In genomic region chr1:22641906-22642636, GRCh38 we compare ENCODE assay signal across 8 cellular contexts. TPM values are rescaled to one million over a fixed set of nuclear protein-coding genes. Genes with fewer than 3 reads are reported as not detected.
DNase-seq lines count a peak whose midpoint lies in the region; ATAC-seq, FAIRE-seq and TF ChIP-seq lines count a peak whose summit lies in the region.

No MANE protein-coding gene starts in this region.

- no peak overlapping the region for H3K4me2 ChIP-seq in mesenchymal stem cell (ENCODE audit: low read length, poor library complexity, severe bottlenecking)

- no peak overlapping the region for H4K8ac ChIP-seq in mesenchymal stem cell (ENCODE audit: low read length)

- H2AFZ ChIP-seq in mesenchymal stem cell (ENCODE audit: low read depth, low read length) = no peak overlapping the region

- no peak overlapping the region for H3K4ac ChIP-seq in mesenchymal stem cell (ENCODE audit: low read depth in 1 of 2, low read length in 2 of 2)

- no peak overlapping the region for H3K27ac ChIP-seq in mesenchymal stem cell (ENCODE audit: low read length, poor library complexity, severe bottlenecking)

- WGBS in mesenchymal stem cell = 14% methylated on average over 9 of the region's 18 CpGs

- FAIRE-seq in GM12892 (lab: Jason Lieb, UNC) = peak; percentile 85

- peaks cover 37 to 56% of the 10 kb centered on the region in 2 experiments for H3K27me3 ChIP-seq in mesenchymal stem cell (ENCODE audit: control insufficient read depth in 1 of 2, insufficient read depth in 1 of 2, low read length in 2 of 2)

- H3K36me3 ChIP-seq in mesenchymal stem cell (ENCODE audit: control insufficient read depth in 1 of 2, insufficient read depth in 2 of 2, low read depth in 1 of 2, low read length in 2 of 2) = no peaks in the 10 kb centered on the region

- H2BK12ac ChIP-seq in mesenchymal stem cell (ENCODE audit: low read length in 2 of 2) = no peak overlapping the region

- no peak overlapping the region for H2AK5ac ChIP-seq in mesenchymal stem cell (ENCODE audit: low read length, severe bottlenecking)

- no peak overlapping the region for H2BK120ac ChIP-seq in mesenchymal stem cell (ENCODE audit: low read depth, low read length)

- no peak overlapping the region for H3K23ac ChIP-seq in mesenchymal stem cell (ENCODE audit: low read length in 2 of 2)

- no peaks in the 10 kb centered on the region for H3K79me1 ChIP-seq in mesenchymal stem cell (replicated peaks; ENCODE audit: low read length, poor library complexity, severe bottlenecking)

- ATAC-seq in GM18870 (IDR thresholded peaks at IDR 0.05; ENCODE audit: unreplicated experiment) = no peak

- TF ChIP-seq POLR2A in GM12892 (IDR thresholded peaks at IDR 0.05; ENCODE audit: low read depth, low read length) = no peak

- peak overlapping the region in 1 of 2 experiments; percentile 49 for H3K4me3 ChIP-seq in mesenchymal stem cell (ENCODE audit: insufficient read depth in 1 of 2, low read depth in 1 of 2, low read length in 2 of 2)

- peak overlapping the region; percentile 32 for H4K91ac ChIP-seq in mesenchymal stem cell (ENCODE audit: low read length)

- H2BK15ac ChIP-seq in mesenchymal stem cell (ENCODE audit: low read depth, poor library complexity, severe bottlenecking) = peak overlapping the region; percentile 17

- DNase-seq in A172 (ENCODE audit: low spot score) (peak; percentile 7), GM12892 (ENCODE audit: insufficient read length) (peak; percentile 83), NCI-H510A (lab: John Stamatoyannopoulos, UW) (peak; percentile 24), mesenchymal stem cell (peak; percentile 56)
- DNase-seq in activated CD8-positive, alpha-beta memory T cell treated with anti-CD3 and anti-CD28 coated beads for 24 hours = peak; percentile 86
- DNase-seq in effector CD8-positive, alpha-beta T cell (lab: John Stamatoyannopoulos, UW) = peak; percentile 28
- DNase-seq in stimulated activated CD8-positive, alpha-beta memory T cell treated with anti-CD3 and anti-CD28 coated beads, Interleukin-2, amount 100 ng/mL, for 48 hours (ENCODE audit: low read depth in 2 of 2) = peak; percentile 65 to 66

- H3K9ac ChIP-seq in mesenchymal stem cell (ENCODE audit: low read length) = peak overlapping the region; percentile 38

- no peak overlapping the region for H2BK5ac ChIP-seq in mesenchymal stem cell (ENCODE audit: low read depth, low read length, poor library complexity, severe bottlenecking)

- no peak overlapping the region for H3K14ac ChIP-seq in mesenchymal stem cell (ENCODE audit: low read length in 2 of 2)

- no peaks in the 10 kb centered on the region for H3K9me3 ChIP-seq in mesenchymal stem cell (ENCODE audit: control insufficient read depth, low read length)

- H3K18ac ChIP-seq in mesenchymal stem cell (ENCODE audit: low read depth in 1 of 2, low read length in 2 of 2) = no peak overlapping the region

- H3K4me1 ChIP-seq in mesenchymal stem cell (ENCODE audit: control insufficient read depth, insufficient read depth, low read depth, low read length) = peaks cover 3% of the 10 kb centered on the region

RNA-seq across cellular contexts. Expression of gene C1QC, which starts 1.4 kb away (rescaled TPM):
- total RNA-seq in A172 (2014; rRNA removed; shearing (Covaris generic)) = not detected in 2 replicates
- not detected for polyA plus RNA-seq in GM12892 (2012; ENCODE audit: missing spikeins)
- polyA plus RNA-seq in mesenchymal stem cell (2013, experiment 1 of 2) = not detected
- polyA plus RNA-seq in mesenchymal stem cell (2013, experiment 2 of 2) = not detected

RNA-seq across cellular contexts. Expression of gene C1QA, which starts 5.6 kb away (rescaled TPM):
- not detected in 2 replicates for total RNA-seq in A172 (2014; rRNA removed; shearing (Covaris generic))
- not detected for polyA plus RNA-seq in GM12892 (2012; ENCODE audit: missing spikeins)
- polyA plus RNA-seq in mesenchymal stem cell (2013, experiment 1 of 2) = not detected
- not detected for polyA plus RNA-seq in mesenchymal stem cell (2013, experiment 2 of 2)

RNA-seq across cellular contexts. Expression of gene C1QB, which starts 11.0 kb away (rescaled TPM):
- total RNA-seq in A172 (2014; rRNA removed; shearing (Covaris generic)) = not detected in 2 replicates
- not detected for polyA plus RNA-seq in GM12892 (2012; ENCODE audit: missing spikeins)
- polyA plus RNA-seq in mesenchymal stem cell (2013, experiment 1 of 2) = not detected
- not detected for polyA plus RNA-seq in mesenchymal stem cell (2013, experiment 2 of 2)

Comparison
In these comparisons a context has a peak if more than half of its experiments do, and no peak if none do; other contexts are left out.
1. DNase-seq: peak in every context shown above with its lines; median percentile 86 in activated CD8-positive, alpha-beta memory T cell treated with anti-CD3 and anti-CD28 coated beads for 24 hours; 83 in GM12892; 66 in stimulated activated CD8-positive, alpha-beta memory T cell treated with anti-CD3 and anti-CD28 coated beads, Interleukin-2, amount 100 ng/mL, for 48 hours; 56 in mesenchymal stem cell; 28 in effector CD8-positive, alpha-beta T cell; 24 in NCI-H510A; 7 in A172.